In genomic region chr1:157540852-157541251, GRCh38 we compare ENCODE assay signal across 18 cellular contexts. TPM values are rescaled to one million over a fixed set of nuclear protein-coding genes. Genes with fewer than 3 reads are reported as not detected.
"Had no signal": no experiment of that assay in that cellular context is flagged by ENCODE, and none has a peak within 500 bp of the region (broad histone marks: within the 10 kb centered on the region; RNA-seq: fewer than 3 reads in every experiment).

No MANE protein-coding gene starts in this region.

- DNase-seq: activated CD4-positive, CD25-positive, alpha-beta regulatory T cell; activated effector memory CD4-positive, alpha-beta T cell treated with Interleukin-2 at 50 U/mL for 16 hours; activated T-cell treated with anti-CD3 and anti-CD28 coated beads, Interleukin-2, amount 50 U/mL, for 1 hour; anterior cingulate cortex; esophagus squamous epithelium; heart left ventricle; left ventricle myocardium inferior; psoas muscle; spleen; stimulated activated CD4-positive, alpha-beta T cell treated with anti-CD3 and anti-CD28 coated beads, Interleukin-1b, Interleukin-23, amount 100 ng/mL, for 48 hours; stimulated activated naive CD4-positive, alpha-beta T cell; T-helper 2 cell had no signal

- H3K27me3 ChIP-seq: esophagus squamous epithelium, spleen had no signal

- H3K9me3 Mint-ChIP-seq: type B pancreatic cell had no signal

- H3K4me3 Mint-ChIP-seq: activated naive CD8-positive, alpha-beta T cell; type B pancreatic cell had no signal

- H3K4me1 ChIP-seq: esophagus squamous epithelium, heart left ventricle, left ventricle myocardium inferior, psoas muscle, suprapubic skin had no signal

- H3K36me3 Mint-ChIP-seq: activated naive CD8-positive, alpha-beta T cell; type B pancreatic cell had no signal

- H3K4me3 ChIP-seq: esophagus squamous epithelium, heart left ventricle, left ventricle myocardium inferior, psoas muscle, spleen, suprapubic skin had no signal

- H3K36me3 ChIP-seq: esophagus squamous epithelium, heart left ventricle, left ventricle myocardium inferior, suprapubic skin had no signal

- H3K27ac ChIP-seq: esophagus squamous epithelium, heart left ventricle, left ventricle myocardium inferior, psoas muscle, spleen, suprapubic skin had no signal

- H3K9me3 ChIP-seq: esophagus squamous epithelium, heart left ventricle, left ventricle myocardium inferior, psoas muscle, spleen, suprapubic skin had no signal

- H3K27ac Mint-ChIP-seq: activated naive CD8-positive, alpha-beta T cell; type B pancreatic cell had no signal

- ATAC-seq: heart left ventricle, psoas muscle, sciatic nerve had no signal

RNA-seq across cellular contexts. Expression of gene FCRL5, which starts 11.5 kb away (rescaled TPM):
- total RNA-seq: frontal cortex, left ventricle myocardium inferior, suprapubic skin had no signal

RNA-seq across cellular contexts. Expression of gene FCRL4, which starts 57.0 kb away (rescaled TPM):
- total RNA-seq: esophagus squamous epithelium, frontal cortex, heart left ventricle, left ventricle myocardium inferior, osteoblast, psoas muscle, sciatic nerve, suprapubic skin had no signal
